Comparison of ENCODE assay signal across 9 cellular contexts in the genomic region with DNA sequence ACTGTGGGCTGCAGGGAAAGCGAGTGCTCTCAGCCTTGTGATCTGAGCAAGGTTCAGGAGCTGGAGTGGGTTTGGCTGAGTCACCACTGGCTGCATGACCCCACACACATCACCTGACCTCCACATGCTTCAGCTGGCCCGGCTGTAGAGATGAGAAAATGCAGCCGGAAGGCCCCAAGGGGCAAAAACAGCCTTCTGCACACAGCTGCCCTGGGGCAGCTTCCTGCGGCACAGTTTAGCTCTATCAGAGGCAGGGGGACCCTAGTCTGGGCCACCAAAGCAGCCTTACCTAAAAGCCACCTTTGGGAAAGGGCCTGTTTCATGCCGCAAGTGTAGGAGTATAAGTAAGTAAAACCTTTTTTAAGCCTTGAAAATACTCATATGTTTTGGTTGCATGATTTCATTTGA.
DNase-seq lines count a peak whose midpoint lies in the region; ATAC-seq and TF ChIP-seq lines count a peak whose summit lies in the region.
"Had no signal": no experiment of that assay in that cellular context is flagged by ENCODE, and none has a peak within 500 bp of the region (broad histone marks: within the 10 kb centered on the region; RNA-seq: fewer than 3 reads in every experiment).

No MANE protein-coding gene starts in this region.

- H3K4me1 Mint-ChIP-seq in activated naive CD8-positive, alpha-beta T cell treated with anti-CD3 and anti-CD28 coated beads, Interleukin-2, amount 50 U/mL, for 24 hours, result peaks cover 12% of the 10 kb centered on the region
- peaks cover 5% of the 10 kb centered on the region for H3K4me1 Mint-ChIP-seq in activated naive CD8-positive, alpha-beta T cell treated with anti-CD3 and anti-CD28 coated beads for 36 hours

- peaks cover 20% of the 10 kb centered on the region for H3K9me3 Mint-ChIP-seq in activated naive CD8-positive, alpha-beta T cell treated with anti-CD3 and anti-CD28 coated beads, Interleukin-2, amount 50 U/mL, for 24 hours
- peaks cover 10% of the 10 kb centered on the region for H3K9me3 Mint-ChIP-seq in activated naive CD8-positive, alpha-beta T cell treated with anti-CD3 and anti-CD28 coated beads for 36 hours

- H3K4me3 ChIP-seq in uterus, result no peak overlapping the region

- peaks cover 0 to 5% of the 10 kb centered on the region in 2 donors for H3K4me1 ChIP-seq in uterus

- H3K4me3 Mint-ChIP-seq in activated naive CD8-positive, alpha-beta T cell treated with anti-CD3 and anti-CD28 coated beads, Interleukin-2, amount 50 U/mL, for 24 hours, result no peak overlapping the region
- no peak overlapping the region for H3K4me3 Mint-ChIP-seq in activated naive CD8-positive, alpha-beta T cell treated with anti-CD3 and anti-CD28 coated beads for 36 hours

- H3K27ac ChIP-seq in uterus, result peak overlapping the region; percentile 66 to 83

- peak; percentile 70 for ATAC-seq in activated naive CD8-positive, alpha-beta T cell treated with anti-CD3 and anti-CD28 coated beads, Interleukin-2, amount 50 U/mL, for 24 hours
- ATAC-seq in HG03039 (IDR thresholded peaks at IDR 0.05; ENCODE audit: unreplicated experiment) (peak; percentile 83), SK-N-SH treated with all-trans-retinoic acid at 6 μM for 48 hours (peak; percentile 86)

- no peak for TF ChIP-seq POLR2A in uterus (IDR thresholded peaks at IDR 0.05)

- H3K27me3 ChIP-seq in uterus, result no peaks in the 10 kb centered on the region

- intact Hi-C loops in uterus (cut with DNase I; ENCODE audit: low total_unique reads), result no loop called here

- peak overlapping the region; percentile 27 for H3K27ac Mint-ChIP-seq in activated naive CD8-positive, alpha-beta T cell treated with anti-CD3 and anti-CD28 coated beads, Interleukin-2, amount 50 U/mL, for 24 hours
- no peak overlapping the region for H3K27ac Mint-ChIP-seq in activated naive CD8-positive, alpha-beta T cell treated with anti-CD3 and anti-CD28 coated beads for 36 hours

- H3K36me3 Mint-ChIP-seq in activated naive CD8-positive, alpha-beta T cell treated with anti-CD3 and anti-CD28 coated beads, Interleukin-2, amount 50 U/mL, for 24 hours (ENCODE audit: low read depth), result peaks cover 3% of the 10 kb centered on the region
- H3K36me3 Mint-ChIP-seq in activated naive CD8-positive, alpha-beta T cell treated with anti-CD3 and anti-CD28 coated beads for 36 hours, result peaks cover 2% of the 10 kb centered on the region

- peaks cover 10% of the 10 kb centered on the region for H3K27me3 Mint-ChIP-seq in activated naive CD8-positive, alpha-beta T cell treated with anti-CD3 and anti-CD28 coated beads, Interleukin-2, amount 50 U/mL, for 24 hours
- H3K27me3 Mint-ChIP-seq in activated naive CD8-positive, alpha-beta T cell treated with anti-CD3 and anti-CD28 coated beads for 36 hours, result peaks cover 10% of the 10 kb centered on the region

- H3K9me3 ChIP-seq in uterus, result no peaks in the 10 kb centered on the region

- no peaks in the 10 kb centered on the region for H3K36me3 ChIP-seq in uterus

- DNase-seq in activated naive CD8-positive, alpha-beta T cell treated with anti-CD3 and anti-CD28 coated beads, Interleukin-2, amount 50 U/mL, for 24 hours, result no peak
- no peak for DNase-seq in activated naive CD8-positive, alpha-beta T cell treated with anti-CD3 and anti-CD28 coated beads for 36 hours
- peak; percentile 47 for DNase-seq in hepatic stellate cell (ENCODE audit: low spot score)
- DNase-seq in uterus, result peak; percentile 70 to 73
- DNase-seq in DMS79 (lab: John Stamatoyannopoulos, UW), result no peak
- DNase-seq in COR-L47 (lab: John Stamatoyannopoulos, UW), result no peak
- DNase-seq: DND-41 had no signal

- no peak for TF ChIP-seq CTCF in uterus (IDR thresholded peaks at IDR 0.05)

TF ChIP-seq in SK-N-SH treated with all-trans-retinoic acid at 6 μM for 48 hours, 23 proteins besides CTCF, POLR2A, EP300 and RAD21:
- peak; percentile 43; the same call in 1 of the 2 replicates for TF ChIP-seq ZFP3 (CRISPR knock-in tag; IDR thresholded peaks at IDR 0.05)
- TF ChIP-seq ZFP30 (CRISPR knock-in tag; IDR thresholded peaks at IDR 0.05), result no peak

Comparison
In these comparisons a context has a peak if more than half of its experiments do, and no peak if none do; other contexts are left out.
1. DNase-seq: peak in hepatic stellate cell (single experiment) and uterus (2 of 2); none in activated naive CD8-positive, alpha-beta T cell treated with anti-CD3 and anti-CD28 coated beads, Interleukin-2, amount 50 U/mL, for 24 hours (single experiment), activated naive CD8-positive, alpha-beta T cell treated with anti-CD3 and anti-CD28 coated beads for 36 hours (single experiment), DMS79 (single experiment) and COR-L47 (single experiment).
2. Peak in every context shown above with its lines, with median percentiles within 50 percentile points of each other: ATAC-seq.